Comparison of ENCODE assay signal across 8 cellular contexts in the genomic region with DNA sequence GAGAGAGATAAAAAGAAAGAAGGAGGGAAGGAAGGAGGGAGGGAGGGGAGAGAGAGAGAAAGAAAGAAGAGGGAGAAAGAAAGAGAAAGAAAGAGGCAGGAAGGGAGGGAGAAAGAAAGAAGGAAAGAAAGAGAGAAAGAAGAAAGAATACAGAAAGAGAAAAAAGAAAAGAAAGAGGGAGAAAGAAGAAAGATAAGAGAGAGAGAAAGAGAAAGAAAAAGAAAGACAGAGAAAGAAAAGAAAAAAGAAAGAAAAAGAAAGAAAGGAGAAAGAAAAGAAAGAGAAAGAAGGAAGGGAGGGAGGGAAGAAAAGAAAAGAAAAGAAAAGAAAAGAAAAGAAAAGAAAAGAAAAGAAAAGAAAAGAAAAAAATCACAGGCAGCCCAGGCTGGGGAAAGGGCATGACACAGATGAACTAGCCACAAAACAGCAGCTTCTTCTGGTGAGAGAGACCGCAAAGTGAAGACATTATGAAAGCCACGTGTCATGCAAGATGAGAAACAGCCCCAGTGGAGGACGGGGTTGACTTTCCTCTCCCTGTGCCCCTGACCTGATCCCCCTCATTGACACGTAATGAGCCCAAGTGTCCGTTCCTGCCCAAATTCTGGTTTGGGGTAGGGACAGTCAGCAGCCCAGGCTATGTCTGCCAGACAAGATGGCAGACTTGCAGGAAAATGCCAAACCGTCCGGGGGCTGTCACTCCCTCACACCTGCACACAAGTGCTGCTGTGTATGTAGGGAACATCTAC.
A peak's percentile ranks its signal among the peaks of the same experiment; 100 is the strongest.
DNase-seq lines count a peak whose midpoint lies in the region; FAIRE-seq and TF ChIP-seq lines count a peak whose summit lies in the region.

No MANE protein-coding gene starts in this region.

- CTCF ChIA-PET in OCI-LY7 (lab: Charles Lee; ENCODE audit: unreplicated experiment), result no interaction called here

- peak; percentile 69 for FAIRE-seq in GM12891 (lab: Jason Lieb, UNC)

- POLR2A ChIA-PET in OCI-LY7 (lab: Charles Lee), result interaction anchor here (0.6 kb wide), 1 partner anchor 22 kb away, joined by 4 read pairs; no protein-coding TSS in a partner anchor

- BruUV-seq in OCI-LY7 (replicated peaks; lab: Mats Ljungman, UMichigan), result no TSS peak

- H3K9me3 ChIP-seq in OCI-LY7 (ENCODE audit: low read length) (no peaks in the 10 kb centered on the region), right atrium auricular region (no peaks in the 10 kb centered on the region)

- no peak overlapping the region for H3K27ac Mint-ChIP-seq in activated T-helper 2 cell treated with anti-CD3 and anti-CD28 coated beads, Interferon-gamma antibody, Interleukin-2, Interleukin-4, amounts not matched to agents 10 μg/mL and 5 μg/mL and 100 μg/mL, durations not matched to agents 14 hours and 24 hours and 36 hours
- no peak overlapping the region for H3K27ac Mint-ChIP-seq in type B pancreatic cell

- H4K20me1 ChIP-seq in OCI-LY7 (ENCODE audit: insufficient read depth, low read length), result no peaks in the 10 kb centered on the region

- peak overlapping the region; percentile 46 for H3K4me3 Mint-ChIP-seq in activated T-helper 2 cell treated with anti-CD3 and anti-CD28 coated beads, Interferon-gamma antibody, Interleukin-2, Interleukin-4, amounts not matched to agents 10 μg/mL and 5 μg/mL and 100 μg/mL, durations not matched to agents 14 hours and 24 hours and 36 hours (ENCODE audit: low read depth)
- H3K4me3 Mint-ChIP-seq in type B pancreatic cell, result no peak overlapping the region

- intact Hi-C loops in OCI-LY7 (cut with micrococcal nuclease; ENCODE audit: unreplicated experiment), result no loop called here
- intact Hi-C loops in activated T-helper 2 cell treated with anti-CD3 and anti-CD28 coated beads, Interferon-gamma antibody, Interleukin-2, Interleukin-4, amounts not matched to agents 10 μg/mL and 5 μg/mL and 100 μg/mL, durations not matched to agents 14 hours and 24 hours and 36 hours (cut with micrococcal nuclease), result no loop called here

- H3K36me3 Mint-ChIP-seq in activated T-helper 2 cell treated with anti-CD3 and anti-CD28 coated beads, Interferon-gamma antibody, Interleukin-2, Interleukin-4, amounts not matched to agents 10 μg/mL and 5 μg/mL and 100 μg/mL, durations not matched to agents 14 hours and 24 hours and 36 hours (ENCODE audit: low read depth), result no peaks in the 10 kb centered on the region
- no peaks in the 10 kb centered on the region for H3K36me3 Mint-ChIP-seq in type B pancreatic cell

- no peak for TF ChIP-seq POLR2A in GM12891 (IDR thresholded peaks at IDR 0.05; ENCODE audit: low read depth, low read length)

- TF ChIP-seq CTCF in OCI-LY7 (conservative IDR thresholded peaks at IDR 0.05; ENCODE audit: low read length), result no peak
- TF ChIP-seq CTCF in type B pancreatic cell (conservative IDR thresholded peaks at IDR 0.05), result no peak
- no peak for TF ChIP-seq CTCF in right atrium auricular region (IDR thresholded peaks at IDR 0.05)

- peaks cover 19% of the 10 kb centered on the region for H3K4me1 Mint-ChIP-seq in activated T-helper 2 cell treated with anti-CD3 and anti-CD28 coated beads, Interferon-gamma antibody, Interleukin-2, Interleukin-4, amounts not matched to agents 10 μg/mL and 5 μg/mL and 100 μg/mL, durations not matched to agents 14 hours and 24 hours and 36 hours (ENCODE audit: low read depth)
- H3K4me1 Mint-ChIP-seq in type B pancreatic cell (ENCODE audit: unreplicated experiment), result peaks cover 13% of the 10 kb centered on the region

- no peak overlapping the region for H3K4me3 ChIP-seq in OCI-LY7 (ENCODE audit: low read depth, low read length, poor library complexity, severe bottlenecking)
- H3K4me3 ChIP-seq in right atrium auricular region, result no peak overlapping the region

- H3K79me2 ChIP-seq in OCI-LY7 (ENCODE audit: insufficient read depth, low read depth, low read length), result peaks cover 10% of the 10 kb centered on the region; the same call in 1 of the 2 replicates

- H3K4me1 ChIP-seq in OCI-LY7 (ENCODE audit: insufficient read depth, low read length, poor library complexity, severe bottlenecking) (peaks cover 24% of the 10 kb centered on the region), right atrium auricular region (peaks cover 0 to 19% of the 10 kb centered on the region in 2 donors)

- H3K9me3 Mint-ChIP-seq in activated T-helper 2 cell treated with anti-CD3 and anti-CD28 coated beads, Interferon-gamma antibody, Interleukin-2, Interleukin-4, amounts not matched to agents 10 μg/mL and 5 μg/mL and 100 μg/mL, durations not matched to agents 14 hours and 24 hours and 36 hours, result no peaks in the 10 kb centered on the region
- no peaks in the 10 kb centered on the region for H3K9me3 Mint-ChIP-seq in type B pancreatic cell

- peaks cover 14% of the 10 kb centered on the region for H3K27me3 Mint-ChIP-seq in activated T-helper 2 cell treated with anti-CD3 and anti-CD28 coated beads, Interferon-gamma antibody, Interleukin-2, Interleukin-4, amounts not matched to agents 10 μg/mL and 5 μg/mL and 100 μg/mL, durations not matched to agents 14 hours and 24 hours and 36 hours (ENCODE audit: low read depth)
- peaks cover 1% of the 10 kb centered on the region for H3K27me3 Mint-ChIP-seq in type B pancreatic cell

- no peaks in the 10 kb centered on the region for H3K27me3 ChIP-seq in right atrium auricular region

- no peak for DNase-seq in GM12891 (ENCODE audit: insufficient read length, low spot score)
- no peak for DNase-seq in OCI-LY7 (ENCODE audit: low spot score)
- peak; percentile 42 for DNase-seq in activated T-helper 2 cell treated with anti-CD3 and anti-CD28 coated beads, Interferon-gamma antibody, Interleukin-2, Interleukin-4, amounts not matched to agents 10 μg/mL and 5 μg/mL and 100 μg/mL, durations not matched to agents 14 hours and 24 hours and 36 hours (ENCODE audit: low spot score)
- DNase-seq in stimulated activated CD8-positive, alpha-beta memory T cell treated with anti-CD3 and anti-CD28 coated beads, Interleukin-12 subunit alpha, Interleukin-12 subunit beta, amount 100 ng/mL, for 1 hour (ENCODE audit: low read depth), result peak; percentile 35
- DNase-seq in type B pancreatic cell (ENCODE audit: extremely low spot score, unreplicated experiment), result no peak
- no peak for DNase-seq in DMS53 treated with DMSO at 0.1 percent for 48 hours (lab: John Stamatoyannopoulos, UW; ENCODE audit: unreplicated experiment)
- DNase-seq in germinal center (ENCODE audit: low spot score), result no peak
- DNase-seq in right atrium auricular region (ENCODE audit: low spot score), result no peak

- H3K27ac ChIP-seq in OCI-LY7 (ENCODE audit: low read depth, low read length, poor library complexity, severe bottlenecking) (no peak overlapping the region), right atrium auricular region (no peak overlapping the region)

- H2AFZ ChIP-seq in OCI-LY7 (ENCODE audit: low read length), result no peak overlapping the region

- no peaks in the 10 kb centered on the region for H3K9me2 ChIP-seq in OCI-LY7 (ENCODE audit: insufficient read depth, low read length)

- H3K4me2 ChIP-seq in OCI-LY7 (ENCODE audit: low read length), result peak overlapping the region; percentile 37; the same call in 1 of the 2 replicates

- H3K36me3 ChIP-seq in OCI-LY7 (ENCODE audit: insufficient read depth, low read length), result no peaks in the 10 kb centered on the region
- no peaks in the 10 kb centered on the region for H3K36me3 ChIP-seq in right atrium auricular region

TF ChIP-seq in GM12891, 5 proteins besides CTCF, POLR2A, EP300 and RAD21:
- TF ChIP-seq POU2F2 (IDR thresholded peaks at IDR 0.05; ENCODE audit: low read depth, low read length) (no peak), PAX5 (IDR thresholded peaks at IDR 0.05; ENCODE audit: insufficient read depth, low read length, severe bottlenecking) (no peak), TAF1 (IDR thresholded peaks at IDR 0.05; ENCODE audit: low read depth, low read length) (no peak), POLR2AphosphoS5 (IDR thresholded peaks at IDR 0.05; ENCODE audit: low read depth, low read length) (no peak), SPI1 (IDR thresholded peaks at IDR 0.05; ENCODE audit: low read depth, low read length) (no peak)
TF ChIP-seq in GM12891: peak in this region for 0.

Comparison
In these comparisons a context has a peak if more than half of its experiments do, and no peak if none do; other contexts are left out.
1. DNase-seq: peak in activated T-helper 2 cell treated with anti-CD3 and anti-CD28 coated beads, Interferon-gamma antibody, Interleukin-2, Interleukin-4, amounts not matched to agents 10 μg/mL and 5 μg/mL and 100 μg/mL, durations not matched to agents 14 hours and 24 hours and 36 hours (single experiment) and stimulated activated CD8-positive, alpha-beta memory T cell treated with anti-CD3 and anti-CD28 coated beads, Interleukin-12 subunit alpha, Interleukin-12 subunit beta, amount 100 ng/mL, for 1 hour (single experiment); none in GM12891 (single experiment), OCI-LY7 (single experiment), type B pancreatic cell (single experiment), DMS53 treated with DMSO at 0.1 percent for 48 hours (single experiment), germinal center (single experiment) and right atrium auricular region (single experiment).